Comparison of ENCODE assay signal across 1 cellular context in the genomic region with DNA sequence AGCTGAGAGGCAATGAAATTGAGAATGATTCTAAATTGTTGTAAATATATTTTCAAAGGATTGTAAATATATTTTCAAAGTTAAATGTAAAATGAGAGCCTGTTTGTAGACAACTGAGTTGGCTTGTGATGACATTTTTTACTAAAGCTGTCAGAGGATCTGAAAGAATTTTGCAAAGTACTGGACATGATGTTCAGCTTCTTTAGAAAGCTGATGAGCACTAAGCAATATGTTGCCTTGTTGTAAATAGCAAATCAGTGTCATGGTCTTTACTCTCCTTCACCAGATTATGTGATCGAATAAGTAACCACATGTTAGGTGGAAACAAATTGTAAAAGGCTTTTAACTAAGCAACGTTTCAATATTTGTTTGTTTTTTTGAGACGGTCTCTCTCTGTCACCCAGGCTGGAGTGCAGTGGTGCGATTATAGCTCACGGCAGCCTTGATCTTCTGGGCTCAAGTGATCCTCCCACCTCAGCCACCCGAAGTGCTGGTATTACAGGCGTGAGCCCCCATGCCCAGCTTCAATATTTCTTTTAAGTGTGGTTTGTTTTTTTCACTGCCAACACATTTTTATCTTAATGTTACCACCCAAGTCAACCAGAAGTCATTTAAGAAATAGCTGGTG.
TF ChIP-seq lines count a peak whose summit lies in the region.

No MANE protein-coding gene starts in this region.

TF ChIP-seq in HepG2, 621 proteins besides CTCF, POLR2A, EP300 and RAD21 (continues in another document):
- no peak for TF ChIP-seq CHD2 (IDR thresholded peaks at IDR 0.05; ENCODE audit: low read depth, low read length)
- TF ChIP-seq LCORL (IDR thresholded peaks at IDR 0.05), result no peak
- TF ChIP-seq LCORL (CRISPR knock-in tag; IDR thresholded peaks at IDR 0.05), result peak; percentile 60
- TF ChIP-seq, protein P1, sequence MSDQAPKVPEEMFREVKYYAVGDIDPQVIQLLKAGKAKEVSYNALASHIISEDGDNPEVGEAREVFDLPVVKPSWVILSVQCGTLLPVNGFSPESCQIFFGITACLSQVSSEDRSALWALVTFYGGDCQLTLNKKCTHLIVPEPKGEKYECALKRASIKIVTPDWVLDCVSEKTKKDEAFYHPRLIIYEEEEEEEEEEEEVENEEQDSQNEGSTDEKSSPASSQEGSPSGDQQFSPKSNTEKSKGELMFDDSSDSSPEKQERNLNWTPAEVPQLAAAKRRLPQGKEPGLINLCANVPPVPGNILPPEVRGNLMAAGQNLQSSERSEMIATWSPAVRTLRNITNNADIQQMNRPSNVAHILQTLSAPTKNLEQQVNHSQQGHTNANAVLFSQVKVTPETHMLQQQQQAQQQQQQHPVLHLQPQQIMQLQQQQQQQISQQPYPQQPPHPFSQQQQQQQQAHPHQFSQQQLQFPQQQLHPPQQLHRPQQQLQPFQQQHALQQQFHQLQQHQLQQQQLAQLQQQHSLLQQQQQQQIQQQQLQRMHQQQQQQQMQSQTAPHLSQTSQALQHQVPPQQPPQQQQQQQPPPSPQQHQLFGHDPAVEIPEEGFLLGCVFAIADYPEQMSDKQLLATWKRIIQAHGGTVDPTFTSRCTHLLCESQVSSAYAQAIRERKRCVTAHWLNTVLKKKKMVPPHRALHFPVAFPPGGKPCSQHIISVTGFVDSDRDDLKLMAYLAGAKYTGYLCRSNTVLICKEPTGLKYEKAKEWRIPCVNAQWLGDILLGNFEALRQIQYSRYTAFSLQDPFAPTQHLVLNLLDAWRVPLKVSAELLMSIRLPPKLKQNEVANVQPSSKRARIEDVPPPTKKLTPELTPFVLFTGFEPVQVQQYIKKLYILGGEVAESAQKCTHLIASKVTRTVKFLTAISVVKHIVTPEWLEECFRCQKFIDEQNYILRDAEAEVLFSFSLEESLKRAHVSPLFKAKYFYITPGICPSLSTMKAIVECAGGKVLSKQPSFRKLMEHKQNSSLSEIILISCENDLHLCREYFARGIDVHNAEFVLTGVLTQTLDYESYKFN (CRISPR knock-in tag; conservative IDR thresholded peaks at IDR 0.05), result peak; percentile 45; the same call in 1 of the 2 replicates
- TF ChIP-seq HNF4A (CRISPR knock-in tag; IDR thresholded peaks at IDR 0.05), result peak; percentile 44; the same call in 1 of the 2 replicates
- TF ChIP-seq, protein P2, sequence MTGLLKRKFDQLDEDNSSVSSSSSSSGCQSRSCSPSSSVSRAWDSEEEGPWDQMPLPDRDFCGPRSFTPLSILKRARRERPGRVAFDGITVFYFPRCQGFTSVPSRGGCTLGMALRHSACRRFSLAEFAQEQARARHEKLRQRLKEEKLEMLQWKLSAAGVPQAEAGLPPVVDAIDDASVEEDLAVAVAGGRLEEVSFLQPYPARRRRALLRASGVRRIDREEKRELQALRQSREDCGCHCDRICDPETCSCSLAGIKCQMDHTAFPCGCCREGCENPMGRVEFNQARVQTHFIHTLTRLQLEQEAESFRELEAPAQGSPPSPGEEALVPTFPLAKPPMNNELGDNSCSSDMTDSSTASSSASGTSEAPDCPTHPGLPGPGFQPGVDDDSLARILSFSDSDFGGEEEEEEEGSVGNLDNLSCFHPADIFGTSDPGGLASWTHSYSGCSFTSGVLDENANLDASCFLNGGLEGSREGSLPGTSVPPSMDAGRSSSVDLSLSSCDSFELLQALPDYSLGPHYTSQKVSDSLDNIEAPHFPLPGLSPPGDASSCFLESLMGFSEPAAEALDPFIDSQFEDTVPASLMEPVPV (CRISPR knock-in tag; IDR thresholded peaks at IDR 0.05), result no peak
- no peak for TF ChIP-seq ZNF589 (CRISPR knock-in tag; conservative IDR thresholded peaks at IDR 0.05)
- TF ChIP-seq THYN1 (CRISPR knock-in tag; IDR thresholded peaks at IDR 0.05; ENCODE audit: borderline replicate concordance, low read depth), result no peak
- 0 out of 2 replicates have a peak, but pooled peaks have one; percentile 5 for TF ChIP-seq FOXA3 (CRISPR knock-in tag; IDR thresholded peaks at IDR 0.05)
- no peak for TF ChIP-seq SMC3 (IDR thresholded peaks at IDR 0.05; ENCODE audit: low read length)
- TF ChIP-seq, protein P3, sequence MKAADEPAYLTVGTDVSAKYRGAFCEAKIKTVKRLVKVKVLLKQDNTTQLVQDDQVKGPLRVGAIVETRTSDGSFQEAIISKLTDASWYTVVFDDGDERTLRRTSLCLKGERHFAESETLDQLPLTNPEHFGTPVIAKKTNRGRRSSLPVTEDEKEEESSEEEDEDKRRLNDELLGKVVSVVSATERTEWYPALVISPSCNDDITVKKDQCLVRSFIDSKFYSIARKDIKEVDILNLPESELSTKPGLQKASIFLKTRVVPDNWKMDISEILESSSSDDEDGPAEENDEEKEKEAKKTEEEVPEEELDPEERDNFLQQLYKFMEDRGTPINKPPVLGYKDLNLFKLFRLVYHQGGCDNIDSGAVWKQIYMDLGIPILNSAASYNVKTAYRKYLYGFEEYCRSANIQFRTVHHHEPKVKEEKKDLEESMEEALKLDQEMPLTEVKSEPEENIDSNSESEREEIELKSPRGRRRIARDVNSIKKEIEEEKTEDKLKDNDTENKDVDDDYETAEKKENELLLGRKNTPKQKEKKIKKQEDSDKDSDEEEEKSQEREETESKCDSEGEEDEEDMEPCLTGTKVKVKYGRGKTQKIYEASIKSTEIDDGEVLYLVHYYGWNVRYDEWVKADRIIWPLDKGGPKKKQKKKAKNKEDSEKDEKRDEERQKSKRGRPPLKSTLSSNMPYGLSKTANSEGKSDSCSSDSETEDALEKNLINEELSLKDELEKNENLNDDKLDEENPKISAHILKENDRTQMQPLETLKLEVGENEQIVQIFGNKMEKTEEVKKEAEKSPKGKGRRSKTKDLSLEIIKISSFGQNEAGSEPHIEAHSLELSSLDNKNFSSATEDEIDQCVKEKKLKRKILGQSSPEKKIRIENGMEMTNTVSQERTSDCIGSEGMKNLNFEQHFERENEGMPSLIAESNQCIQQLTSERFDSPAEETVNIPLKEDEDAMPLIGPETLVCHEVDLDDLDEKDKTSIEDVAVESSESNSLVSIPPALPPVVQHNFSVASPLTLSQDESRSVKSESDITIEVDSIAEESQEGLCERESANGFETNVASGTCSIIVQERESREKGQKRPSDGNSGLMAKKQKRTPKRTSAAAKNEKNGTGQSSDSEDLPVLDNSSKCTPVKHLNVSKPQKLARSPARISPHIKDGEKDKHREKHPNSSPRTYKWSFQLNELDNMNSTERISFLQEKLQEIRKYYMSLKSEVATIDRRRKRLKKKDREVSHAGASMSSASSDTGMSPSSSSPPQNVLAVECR (CRISPR knock-in tag; IDR thresholded peaks at IDR 0.05; ENCODE audit: borderline replicate concordance), result peak; percentile 36; the same call in 1 of the 2 replicates
- no peak for TF ChIP-seq ZKSCAN8 (CRISPR knock-in tag; IDR thresholded peaks at IDR 0.05; ENCODE audit: borderline replicate concordance)
- TF ChIP-seq, protein P4, sequence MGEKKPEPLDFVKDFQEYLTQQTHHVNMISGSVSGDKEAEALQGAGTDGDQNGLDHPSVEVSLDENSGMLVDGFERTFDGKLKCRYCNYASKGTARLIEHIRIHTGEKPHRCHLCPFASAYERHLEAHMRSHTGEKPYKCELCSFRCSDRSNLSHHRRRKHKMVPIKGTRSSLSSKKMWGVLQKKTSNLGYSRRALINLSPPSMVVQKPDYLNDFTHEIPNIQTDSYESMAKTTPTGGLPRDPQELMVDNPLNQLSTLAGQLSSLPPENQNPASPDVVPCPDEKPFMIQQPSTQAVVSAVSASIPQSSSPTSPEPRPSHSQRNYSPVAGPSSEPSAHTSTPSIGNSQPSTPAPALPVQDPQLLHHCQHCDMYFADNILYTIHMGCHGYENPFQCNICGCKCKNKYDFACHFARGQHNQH (CRISPR knock-in tag; IDR thresholded peaks at IDR 0.05), result no peak
- TF ChIP-seq SAP130 (CRISPR knock-in tag; IDR thresholded peaks at IDR 0.05; ENCODE audit: low read depth), result peak; percentile 21; the same call in 1 of the 2 replicates
- TF ChIP-seq TOE1 (CRISPR knock-in tag; IDR thresholded peaks at IDR 0.05), result no peak
- TF ChIP-seq, protein P5, sequence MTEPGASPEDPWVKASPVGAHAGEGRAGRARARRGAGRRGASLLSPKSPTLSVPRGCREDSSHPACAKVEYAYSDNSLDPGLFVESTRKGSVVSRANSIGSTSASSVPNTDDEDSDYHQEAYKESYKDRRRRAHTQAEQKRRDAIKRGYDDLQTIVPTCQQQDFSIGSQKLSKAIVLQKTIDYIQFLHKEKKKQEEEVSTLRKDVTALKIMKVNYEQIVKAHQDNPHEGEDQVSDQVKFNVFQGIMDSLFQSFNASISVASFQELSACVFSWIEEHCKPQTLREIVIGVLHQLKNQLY (CRISPR knock-in tag; IDR thresholded peaks at IDR 0.05), result no peak
- no peak for TF ChIP-seq ZIK1 (CRISPR knock-in tag; IDR thresholded peaks at IDR 0.05; ENCODE audit: borderline replicate concordance, low read depth)
- TF ChIP-seq, protein P6, sequence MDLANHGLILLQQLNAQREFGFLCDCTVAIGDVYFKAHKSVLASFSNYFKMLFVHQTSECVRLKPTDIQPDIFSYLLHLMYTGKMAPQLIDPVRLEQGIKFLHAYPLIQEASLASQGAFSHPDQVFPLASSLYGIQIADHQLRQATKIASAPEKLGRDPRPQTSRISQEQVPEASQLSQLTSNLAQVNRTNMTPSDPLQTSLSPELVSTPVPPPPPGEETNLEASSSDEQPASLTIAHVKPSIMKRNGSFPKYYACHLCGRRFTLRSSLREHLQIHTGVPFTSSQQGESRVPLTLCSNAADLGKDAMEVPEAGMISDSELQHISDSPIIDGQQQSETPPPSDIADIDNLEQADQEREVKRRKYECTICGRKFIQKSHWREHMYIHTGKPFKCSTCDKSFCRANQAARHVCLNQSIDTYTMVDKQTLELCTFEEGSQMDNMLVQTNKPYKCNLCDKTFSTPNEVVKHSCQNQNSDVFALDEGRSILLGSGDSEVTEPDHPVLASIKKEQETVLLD (CRISPR knock-in tag; IDR thresholded peaks at IDR 0.05; ENCODE audit: low read depth), result no peak
- peak; percentile 41; the same call in 1 of the 2 replicates for TF ChIP-seq ZMYM4 (CRISPR knock-in tag; IDR thresholded peaks at IDR 0.05)
- peak; percentile 42; the same call in 1 of the 2 replicates for TF ChIP-seq TBX3 (IDR thresholded peaks at IDR 0.05; ENCODE audit: borderline replicate concordance)
- TF ChIP-seq GABPA (IDR thresholded peaks at IDR 0.05; ENCODE audit: low read depth, low read length), result no peak
- TF ChIP-seq GABPA (CRISPR knock-in tag; IDR thresholded peaks at IDR 0.05; ENCODE audit: low read depth), result 0 out of 2 replicates have a peak, but pooled peaks have one; percentile 10
- no peak for TF ChIP-seq TBX2 (CRISPR knock-in tag; IDR thresholded peaks at IDR 0.05; ENCODE audit: borderline replicate concordance)
- TF ChIP-seq KMT2A (CRISPR knock-in tag; IDR thresholded peaks at IDR 0.05), result 0 out of 2 replicates have a peak, but pooled peaks have one; percentile 7
- TF ChIP-seq, protein P7, sequence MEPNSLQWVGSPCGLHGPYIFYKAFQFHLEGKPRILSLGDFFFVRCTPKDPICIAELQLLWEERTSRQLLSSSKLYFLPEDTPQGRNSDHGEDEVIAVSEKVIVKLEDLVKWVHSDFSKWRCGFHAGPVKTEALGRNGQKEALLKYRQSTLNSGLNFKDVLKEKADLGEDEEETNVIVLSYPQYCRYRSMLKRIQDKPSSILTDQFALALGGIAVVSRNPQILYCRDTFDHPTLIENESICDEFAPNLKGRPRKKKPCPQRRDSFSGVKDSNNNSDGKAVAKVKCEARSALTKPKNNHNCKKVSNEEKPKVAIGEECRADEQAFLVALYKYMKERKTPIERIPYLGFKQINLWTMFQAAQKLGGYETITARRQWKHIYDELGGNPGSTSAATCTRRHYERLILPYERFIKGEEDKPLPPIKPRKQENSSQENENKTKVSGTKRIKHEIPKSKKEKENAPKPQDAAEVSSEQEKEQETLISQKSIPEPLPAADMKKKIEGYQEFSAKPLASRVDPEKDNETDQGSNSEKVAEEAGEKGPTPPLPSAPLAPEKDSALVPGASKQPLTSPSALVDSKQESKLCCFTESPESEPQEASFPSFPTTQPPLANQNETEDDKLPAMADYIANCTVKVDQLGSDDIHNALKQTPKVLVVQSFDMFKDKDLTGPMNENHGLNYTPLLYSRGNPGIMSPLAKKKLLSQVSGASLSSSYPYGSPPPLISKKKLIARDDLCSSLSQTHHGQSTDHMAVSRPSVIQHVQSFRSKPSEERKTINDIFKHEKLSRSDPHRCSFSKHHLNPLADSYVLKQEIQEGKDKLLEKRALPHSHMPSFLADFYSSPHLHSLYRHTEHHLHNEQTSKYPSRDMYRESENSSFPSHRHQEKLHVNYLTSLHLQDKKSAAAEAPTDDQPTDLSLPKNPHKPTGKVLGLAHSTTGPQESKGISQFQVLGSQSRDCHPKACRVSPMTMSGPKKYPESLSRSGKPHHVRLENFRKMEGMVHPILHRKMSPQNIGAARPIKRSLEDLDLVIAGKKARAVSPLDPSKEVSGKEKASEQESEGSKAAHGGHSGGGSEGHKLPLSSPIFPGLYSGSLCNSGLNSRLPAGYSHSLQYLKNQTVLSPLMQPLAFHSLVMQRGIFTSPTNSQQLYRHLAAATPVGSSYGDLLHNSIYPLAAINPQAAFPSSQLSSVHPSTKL (CRISPR knock-in tag; IDR thresholded peaks at IDR 0.05), result peak; percentile 58; the same call in 1 of the 2 replicates
- TF ChIP-seq SMARCC2 (IDR thresholded peaks at IDR 0.05), result no peak
- peak; percentile 11 for TF ChIP-seq YY1 (IDR thresholded peaks at IDR 0.05; ENCODE audit: insufficient read depth, insufficient replicate concordance, low read depth, low read length)
- TF ChIP-seq, protein P8, sequence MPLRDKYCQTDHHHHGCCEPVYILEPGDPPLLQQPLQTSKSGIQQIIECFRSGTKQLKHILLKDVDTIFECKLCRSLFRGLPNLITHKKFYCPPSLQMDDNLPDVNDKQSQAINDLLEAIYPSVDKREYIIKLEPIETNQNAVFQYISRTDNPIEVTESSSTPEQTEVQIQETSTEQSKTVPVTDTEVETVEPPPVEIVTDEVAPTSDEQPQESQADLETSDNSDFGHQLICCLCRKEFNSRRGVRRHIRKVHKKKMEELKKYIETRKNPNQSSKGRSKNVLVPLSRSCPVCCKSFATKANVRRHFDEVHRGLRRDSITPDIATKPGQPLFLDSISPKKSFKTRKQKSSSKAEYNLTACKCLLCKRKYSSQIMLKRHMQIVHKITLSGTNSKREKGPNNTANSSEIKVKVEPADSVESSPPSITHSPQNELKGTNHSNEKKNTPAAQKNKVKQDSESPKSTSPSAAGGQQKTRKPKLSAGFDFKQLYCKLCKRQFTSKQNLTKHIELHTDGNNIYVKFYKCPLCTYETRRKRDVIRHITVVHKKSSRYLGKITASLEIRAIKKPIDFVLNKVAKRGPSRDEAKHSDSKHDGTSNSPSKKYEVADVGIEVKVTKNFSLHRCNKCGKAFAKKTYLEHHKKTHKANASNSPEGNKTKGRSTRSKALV (CRISPR knock-in tag; IDR thresholded peaks at IDR 0.05), result 0 out of 2 replicates have a peak, but pooled peaks have one; percentile 18
- TF ChIP-seq HDAC6 (IDR thresholded peaks at IDR 0.05; ENCODE audit: low read depth, low read length), result no peak
- no peak for TF ChIP-seq FOSL2 (CRISPR knock-in tag; IDR thresholded peaks at IDR 0.05)
- TF ChIP-seq HCFC1 (IDR thresholded peaks at IDR 0.05; ENCODE audit: low read depth, low read length), result no peak
- TF ChIP-seq, protein P9, sequence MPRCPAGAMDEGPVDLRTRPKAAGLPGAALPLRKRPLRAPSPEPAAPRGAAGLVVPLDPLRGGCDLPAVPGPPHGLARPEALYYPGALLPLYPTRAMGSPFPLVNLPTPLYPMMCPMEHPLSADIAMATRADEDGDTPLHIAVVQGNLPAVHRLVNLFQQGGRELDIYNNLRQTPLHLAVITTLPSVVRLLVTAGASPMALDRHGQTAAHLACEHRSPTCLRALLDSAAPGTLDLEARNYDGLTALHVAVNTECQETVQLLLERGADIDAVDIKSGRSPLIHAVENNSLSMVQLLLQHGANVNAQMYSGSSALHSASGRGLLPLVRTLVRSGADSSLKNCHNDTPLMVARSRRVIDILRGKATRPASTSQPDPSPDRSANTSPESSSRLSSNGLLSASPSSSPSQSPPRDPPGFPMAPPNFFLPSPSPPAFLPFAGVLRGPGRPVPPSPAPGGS (CRISPR knock-in tag; IDR thresholded peaks at IDR 0.05), result no peak
- no peak for TF ChIP-seq MAFK (conservative IDR thresholded peaks at IDR 0.05 in 1 of 2, IDR thresholded peaks at IDR 0.05 in 1 of 2; ENCODE audit: low read length in 2 of 2)
- TF ChIP-seq PPARG (CRISPR knock-in tag; conservative IDR thresholded peaks at IDR 0.05), result 0 out of 2 replicates have a peak, but pooled peaks have one; percentile 16
- TF ChIP-seq SALL1 (CRISPR knock-in tag; IDR thresholded peaks at IDR 0.05), result peak; percentile 44; the same call in 1 of the 2 replicates
